Comparison of ENCODE assay signal across 13 cellular contexts in genomic region chr16:53519417-53520091, GRCh38. TPM values are rescaled to one million over a fixed set of nuclear protein-coding genes. Genes with fewer than 3 reads are reported as not detected.
DNase-seq lines count a peak whose midpoint lies in the region; ATAC-seq and TF ChIP-seq lines count a peak whose summit lies in the region.
"Had no signal": no experiment of that assay in that cellular context is flagged by ENCODE, and none has a peak within 500 bp of the region (broad histone marks: within the 10 kb centered on the region; RNA-seq: fewer than 3 reads in every experiment).

No MANE protein-coding gene starts in this region.

- peak overlapping the region; percentile 84 to 99 (median 96) for H3K27ac Mint-ChIP-seq in CD8-positive, alpha-beta memory T cell
- H3K27ac Mint-ChIP-seq in IgD-negative memory B cell, result peak overlapping the region; percentile 47 to 100 (median 85)

- H3K4me2 ChIP-seq in parathyroid adenoma (ENCODE audit: low read length) (no peak overlapping the region), SK-N-SH (no peak overlapping the region)

- no peak for TF ChIP-seq EP300 in SK-N-SH (IDR thresholded peaks at IDR 0.05; ENCODE audit: borderline replicate concordance in 1 of 2, low read depth in 1 of 2, low read length in 1 of 2)

- H3K4me1 ChIP-seq in CD8-positive, alpha-beta memory T cell (ENCODE audit: insufficient read depth, low read length), result peaks cover 43% of the 10 kb centered on the region
- H3K4me1 ChIP-seq in parathyroid adenoma, result no peaks in the 10 kb centered on the region
- peaks cover 0 to 5% of the 10 kb centered on the region in 2 experiments; a peak in 1 of 4 replicates for H3K4me1 ChIP-seq in SK-N-SH (ENCODE audit: control insufficient read depth in 1 of 2, insufficient read depth in 2 of 2, low read depth in 1 of 2, low read length in 1 of 2)
- H3K4me1 ChIP-seq: foreskin keratinocyte had no signal

- H3F3A ChIP-seq in SK-N-SH (replicated peaks; ENCODE audit: insufficient read depth), result no peaks in the 10 kb centered on the region

- DNase-seq in CD8-positive, alpha-beta memory T cell, result no peak
- DNase-seq in dorsolateral prefrontal cortex (no peak), NCI-H446 (lab: John Stamatoyannopoulos, UW) (no peak), DMS79 treated with DMSO at 0.1 percent for 48 hours (lab: John Stamatoyannopoulos, UW) (no peak), SK-N-SH (no peak)
- DNase-seq: DMS153, foreskin keratinocyte, MG63, NCI-H69 had no signal

- CTCF ChIA-PET in CD8-positive, alpha-beta memory T cell (lab: Charles Lee), result interaction anchor here (1.0 to 1.3 kb wide), 2 partner anchors 18 to 146 kb away, joined by 3 to 4 read pairs; no protein-coding TSS in a partner anchor
- CTCF ChIA-PET in SK-N-SH (lab: Yijun Ruan, JAX), result interaction anchor here (0.9 to 1.3 kb wide), 2 partner anchors 8 to 9 kb away, joined by 3 read pairs; no protein-coding TSS in a partner anchor

- H3K4me1 Mint-ChIP-seq in CD8-positive, alpha-beta memory T cell, result peaks cover 53 to 61% (median 53%) of the 10 kb centered on the region in 3 donors
- peaks cover 28 to 37% (median 32%) of the 10 kb centered on the region in 3 donors for H3K4me1 Mint-ChIP-seq in IgD-negative memory B cell

- H3K27ac ChIP-seq in CD8-positive, alpha-beta memory T cell (ENCODE audit: low read depth, low read length), result peak overlapping the region; percentile 62
- peak overlapping the region in 42 of 59 donors; percentile 4 to 82 (median 56) for H3K27ac ChIP-seq in dorsolateral prefrontal cortex
- peak overlapping the region; percentile 72 for H3K27ac ChIP-seq in parathyroid adenoma
- H3K27ac ChIP-seq in SK-N-SH (ENCODE audit: low read depth in 2 of 2, low read length in 1 of 2), result no peak overlapping the region
- H3K27ac ChIP-seq: cardiac muscle cell, foreskin keratinocyte had no signal

- H3K9me3 Mint-ChIP-seq in CD8-positive, alpha-beta memory T cell, result peaks cover 0 to 2% (median 0%) of the 10 kb centered on the region in 5 donors
- peaks cover 0 to 2% (median under 1%) of the 10 kb centered on the region in 3 donors for H3K9me3 Mint-ChIP-seq in IgD-negative memory B cell

- TF ChIP-seq CTCF in dorsolateral prefrontal cortex (IDR thresholded peaks at IDR 0.05 in 54 of 56, conservative IDR thresholded peaks at IDR 0.05 in 2 of 56; ENCODE audit: low read depth in 1 of 56, partially characterized antibody in 56 of 56) (no peak), parathyroid adenoma (IDR thresholded peaks at IDR 0.05) (no peak), SK-N-SH (IDR thresholded peaks at IDR 0.05) (no peak)

- no peaks in the 10 kb centered on the region for H3K27me3 ChIP-seq in CD8-positive, alpha-beta memory T cell (ENCODE audit: insufficient read depth, low read length, poor library complexity, severe bottlenecking)
- no peaks in the 10 kb centered on the region for H3K27me3 ChIP-seq in dorsolateral prefrontal cortex
- H3K27me3 ChIP-seq in parathyroid adenoma (ENCODE audit: control insufficient read depth, insufficient read depth, low read length), result no peaks in the 10 kb centered on the region
- no peaks in the 10 kb centered on the region for H3K27me3 ChIP-seq in SK-N-SH (ENCODE audit: insufficient read depth)
- H3K27me3 ChIP-seq: cardiac muscle cell, MG63 had no signal

- intact Hi-C loops in dorsolateral prefrontal cortex (cut with DNase I), result loop anchor here in 1 of 2 donors (10.0 kb wide), 1 partner anchor 465 kb away; the partner anchor contains the start of genes CHD9 and CHD9NB

- H3K79me2 ChIP-seq in parathyroid adenoma (no peaks in the 10 kb centered on the region), SK-N-SH (ENCODE audit: insufficient read depth) (no peaks in the 10 kb centered on the region)

- H3K4me3 Mint-ChIP-seq in CD8-positive, alpha-beta memory T cell, result peak overlapping the region; percentile 82 to 93 (median 85)
- H3K4me3 Mint-ChIP-seq in IgD-negative memory B cell, result peak overlapping the region; percentile 37 to 97 (median 76)

- WGBS in SK-N-SH (ENCODE audit: low lambda C conversion rate), result 60% methylated on average over 8 of the region's 8 CpGs

- H3K9me2 ChIP-seq in SK-N-SH, result no peaks in the 10 kb centered on the region

- H3K36me3 Mint-ChIP-seq in CD8-positive, alpha-beta memory T cell, result peaks cover 0 to 4% (median 0%) of the 10 kb centered on the region in 3 donors
- peaks cover 2% of the 10 kb centered on the region for H3K36me3 Mint-ChIP-seq in IgD-negative memory B cell

- TF ChIP-seq RAD21 in SK-N-SH (IDR thresholded peaks at IDR 0.05; ENCODE audit: low read length), result no peak

- H2AFZ ChIP-seq in parathyroid adenoma (no peak overlapping the region), SK-N-SH (ENCODE audit: low read depth) (no peak overlapping the region)

- ATAC-seq in HG02571 (IDR thresholded peaks at IDR 0.05; ENCODE audit: unreplicated experiment), result no peak
- ATAC-seq: foreskin keratinocyte had no signal

- H3K9me3 ChIP-seq in CD8-positive, alpha-beta memory T cell (ENCODE audit: low read length), result no peaks in the 10 kb centered on the region
- H3K9me3 ChIP-seq in parathyroid adenoma (ENCODE audit: control insufficient read depth, low read length), result no peaks in the 10 kb centered on the region
- H3K9me3 ChIP-seq in SK-N-SH, result no peaks in the 10 kb centered on the region

- no peaks in the 10 kb centered on the region for H3K36me3 ChIP-seq in CD8-positive, alpha-beta memory T cell (ENCODE audit: insufficient read depth, low read length)
- H3K36me3 ChIP-seq in parathyroid adenoma (ENCODE audit: control insufficient read depth, insufficient read depth, low read length), result no peaks in the 10 kb centered on the region
- no peaks in the 10 kb centered on the region for H3K36me3 ChIP-seq in SK-N-SH (replicated peaks in 1 of 2; ENCODE audit: control insufficient read depth in 1 of 2, insufficient read depth in 2 of 2, low read length in 1 of 2)
- H3K36me3 ChIP-seq: cardiac muscle cell, MG63 had no signal

- POLR2A ChIA-PET in CD8-positive, alpha-beta memory T cell (lab: Charles Lee), result interaction anchor here (0.7 to 1.4 kb wide), 6 partner anchors 16 to 86 kb away, joined by 3 to 7 read pairs (median 4); partner anchors contain the start of genes AKTIP and RBL2
- POLR2A ChIA-PET in SK-N-SH (lab: Yijun Ruan, JAX), result no interaction called here

- H3K27me3 Mint-ChIP-seq in CD8-positive, alpha-beta memory T cell, result peaks cover 0 to 3% of the 10 kb centered on the region in 2 donors
- no peaks in the 10 kb centered on the region for H3K27me3 Mint-ChIP-seq in IgD-negative memory B cell

- no peaks in the 10 kb centered on the region for H4K20me1 ChIP-seq in SK-N-SH (ENCODE audit: insufficient read depth)

- H3K9ac ChIP-seq in parathyroid adenoma (no peak overlapping the region), SK-N-SH (no peak overlapping the region)

- peak overlapping the region; percentile 76 for H3K4me3 ChIP-seq in CD8-positive, alpha-beta memory T cell (ENCODE audit: low read length)
- H3K4me3 ChIP-seq in dorsolateral prefrontal cortex (no peak overlapping the region), parathyroid adenoma (ENCODE audit: low read depth, low read length) (no peak overlapping the region), SK-N-SH (ENCODE audit: low read depth in 2 of 2, low read length in 1 of 2) (no peak overlapping the region)
- H3K4me3 ChIP-seq: cardiac muscle cell, MG63 had no signal

TF ChIP-seq in SK-N-SH, 30 proteins besides CTCF, POLR2A, EP300 and RAD21 (continues in another document):
- TF ChIP-seq TEAD4 (IDR thresholded peaks at IDR 0.05; ENCODE audit: borderline replicate concordance, insufficient read depth) (no peak), REST (IDR thresholded peaks at IDR 0.05; ENCODE audit: low read depth, low read length) (no peak), PBX3 (IDR thresholded peaks at IDR 0.05) (no peak), YY1 (IDR thresholded peaks at IDR 0.05; ENCODE audit: low read depth) (no peak), JUND (IDR thresholded peaks at IDR 0.05) (no peak)

RNA-seq across cellular contexts. Expression of gene AKTIP, which starts 16.5 kb away (rescaled TPM):
- 10 to 100 TPM; 30.0 to 31.5 TPM for total RNA-seq in CD8-positive, alpha-beta memory T cell
- 55.6 TPM for polyA plus RNA-seq in CD8-positive, alpha-beta memory T cell
- polyA plus RNA-seq in IgD-negative memory B cell, result 16.8 TPM
- 100 to 1,000 TPM in 83 of 120 experiments, 10 to 100 TPM in 37; 80.9 to 138 (median 106) TPM for total RNA-seq in dorsolateral prefrontal cortex
- polyA plus RNA-seq in SK-N-SH (2012; rRNA removed), result 21.0 and 31.0 TPM in 2 replicates
- 23.4 and 27.2 TPM in 2 replicates for polyA plus RNA-seq in SK-N-SH (2012; cell fraction: cytosol; rRNA removed)
- polyA plus RNA-seq in SK-N-SH (2012; cell fraction: nucleus; rRNA removed), result 26.0 and 41.3 TPM in 2 replicates

Comparison
In these comparisons a context has a peak if more than half of its experiments do, and no peak if none do; other contexts are left out.
1. H3K27ac ChIP-seq: peak in CD8-positive, alpha-beta memory T cell (single experiment), dorsolateral prefrontal cortex (42 of 59) and parathyroid adenoma (single experiment); none in SK-N-SH (0 of 2).